ENCODE assay signal across 8 cellular contexts in genomic region chr3:149003653-149004305, GRCh38. TPM values are rescaled to one million over a fixed set of nuclear protein-coding genes. Genes with fewer than 3 reads are reported as not detected.
A peak's percentile ranks its signal among the peaks of the same experiment; 100 is the strongest.
DNase-seq lines count a peak whose midpoint lies in the region; ATAC-seq and TF ChIP-seq lines count a peak whose summit lies in the region.

No MANE protein-coding gene starts in this region.

- no peak overlapping the region for H3K4me3 ChIP-seq in epithelial cell of proximal tubule (ENCODE audit: low read depth, low read length)

- DNase-seq in epithelial cell of proximal tubule (ENCODE audit: low read depth) (peak; percentile 69), superior temporal gyrus (ENCODE audit: extremely low spot score) (no peak), cerebellar cortex (ENCODE audit: low spot score) (no peak), pons (ENCODE audit: low spot score) (no peak), SKM-1 (lab: John Stamatoyannopoulos, UW; ENCODE audit: unreplicated experiment) (no peak)

- ATAC-seq in GM18519 (IDR thresholded peaks at IDR 0.05; ENCODE audit: low FRiP score, unreplicated experiment) (peak; percentile 69), GM21528 (IDR thresholded peaks at IDR 0.05; ENCODE audit: low FRiP score, unreplicated experiment) (peak; percentile 83), HG03565 (IDR thresholded peaks at IDR 0.05; ENCODE audit: unreplicated experiment) (peak; percentile 81)

- TF ChIP-seq CTCF in epithelial cell of proximal tubule (conservative IDR thresholded peaks at IDR 0.05; ENCODE audit: low read depth, low read length): no peak

RNA-seq across cellular contexts. Expression of gene GYG1, which starts 12.4 kb away (rescaled TPM):
- 18.0 and 40.8 TPM in 2 replicates for total RNA-seq in epithelial cell of proximal tubule
